In genomic region chr22:28183078-28183870, GRCh38 we compare ENCODE assay signal across 27 cellular contexts.
A peak's percentile ranks its signal among the peaks of the same experiment; 100 is the strongest.
DNase-seq lines count a peak whose midpoint lies in the region; ATAC-seq, FAIRE-seq and TF ChIP-seq lines count a peak whose summit lies in the region.
"Had no signal": no experiment of that assay in that cellular context is flagged by ENCODE, and none has a peak within 500 bp of the region (broad histone marks: within the 10 kb centered on the region; RNA-seq: fewer than 3 reads in every experiment).

No MANE protein-coding gene starts in this region.

- H3K9me3 Mint-ChIP-seq in activated T-helper 17 cell treated with anti-CD3 and anti-CD28 coated beads, Interleukin-2, amount 50 U/mL, for 72 hours: no peaks in the 10 kb centered on the region
- H3K9me3 Mint-ChIP-seq: activated CD4-positive, alpha-beta T cell treated with anti-CD3 and anti-CD28 coated beads, Interleukin-2, amount 10 ng/mL, durations not matched to agents 7 days and 5 days; activated naive CD4-positive, alpha-beta T cell treated with anti-CD3 and anti-CD28 coated beads, Interleukin-2, amount 50 U/mL, for 72 hours; CD4-positive, alpha-beta T cell; nephron had no signal

- no peak overlapping the region for H3K4me2 ChIP-seq in HepG2 (ENCODE audit: low read depth, low read length)
- H3K4me2 ChIP-seq: PC-9 had no signal

- POLR2A ChIA-PET in HepG2 (lab: Yijun Ruan, JAX): no interaction called here

- intact Hi-C loops in HepG2 (cut with micrococcal nuclease; ENCODE audit: unreplicated experiment): no loop called here
- intact Hi-C loops in right lobe of liver (cut with DNase I): no loop called here
- intact Hi-C loops in kidney (cut with DNase I): no loop called here

- TF ChIP-seq EP300 in HepG2 (IDR thresholded peaks at IDR 0.05; ENCODE audit: low read depth in 2 of 2, low read length in 2 of 2) (no peak), HepG2 (CRISPR knock-in tag; IDR thresholded peaks at IDR 0.05; ENCODE audit: borderline replicate concordance) (no peak)

- H3K79me2 ChIP-seq in HepG2 (ENCODE audit: insufficient read depth, low read length): no peaks in the 10 kb centered on the region

- no peak overlapping the region for H3K4me3 Mint-ChIP-seq in activated T-helper 17 cell treated with anti-CD3 and anti-CD28 coated beads, Interleukin-2, amount 50 U/mL, for 72 hours
- H3K4me3 Mint-ChIP-seq: activated CD4-positive, alpha-beta T cell treated with anti-CD3 and anti-CD28 coated beads, Interleukin-2, amount 10 ng/mL, durations not matched to agents 7 days and 5 days; activated CD8-positive, alpha-beta memory T cell treated with anti-CD3 and anti-CD28 coated beads, Interleukin-2, amount 10 ng/mL, durations not matched to agents 7 days and 5 days; CD4-positive, alpha-beta T cell; nephron had no signal

- in situ Hi-C loops in HepG2 (cut with HindIII; ENCODE audit: extremely low pct_ligation_motif_present, low pct_unique_long_range_greater_than_20kb): no loop called here

- DNase-seq in HepG2 (ENCODE audit: low spot score) (no peak), right lobe of liver (no peak), NCI-H446 (lab: John Stamatoyannopoulos, UW) (peak; percentile 58 to 84), kidney (no peak), NCI-H1092 (lab: John Stamatoyannopoulos, UW) (no peak)
- DNase-seq: activated CD4-positive, alpha-beta T cell treated with anti-CD3 and anti-CD28 coated beads, Interleukin-2, amount 10 ng/mL, durations not matched to agents 7 days and 5 days; activated CD8-positive, alpha-beta memory T cell treated with anti-CD3 and anti-CD28 coated beads, Interleukin-2, amount 10 ng/mL, durations not matched to agents 7 days and 5 days; aorta; caudate nucleus; CD4-positive, alpha-beta T cell; DMS53; HCEC 1CT; heart left ventricle; KG1; left colon; NCI-H2081 treated with DMSO at 0.1 percent for 48 hours; PC-9; SIG-M5; T-helper 1 cell; uterus had no signal

- CTCF ChIA-PET in HepG2 (lab: Yijun Ruan, JAX; ENCODE audit: low intra/inter-chr PET ratio, low total read pairs): no interaction called here

- no TSS peak for BruUV-seq in HepG2 (replicated peaks; lab: Mats Ljungman, UMichigan)

- no peak for TF ChIP-seq CTCF in HepG2 (CRISPR knock-in tag; IDR thresholded peaks at IDR 0.05)
- TF ChIP-seq CTCF in right lobe of liver (IDR thresholded peaks at IDR 0.05): no peak
- TF ChIP-seq CTCF in kidney (IDR thresholded peaks at IDR 0.05; ENCODE audit: borderline replicate concordance, extremely low read depth, insufficient read depth): no peak

- no peaks in the 10 kb centered on the region for H3K27me3 ChIP-seq in HepG2 (ENCODE audit: control insufficient read depth in 1 of 2, insufficient read depth in 2 of 2, low read length in 2 of 2)
- H3K27me3 ChIP-seq in right lobe of liver: no peaks in the 10 kb centered on the region
- H3K27me3 ChIP-seq: heart left ventricle, uterus had no signal

- H3K4me1 ChIP-seq in HepG2 (ENCODE audit: insufficient read depth, low read length): no peaks in the 10 kb centered on the region
- H3K4me1 ChIP-seq in right lobe of liver: peaks cover 0 to 9% (median 3%) of the 10 kb centered on the region in 4 donors
- H3K4me1 ChIP-seq in kidney (ENCODE audit: control insufficient read depth in 1 of 2, insufficient read depth in 1 of 2, low read depth in 1 of 2, low read length in 2 of 2): peaks cover 0 to 2% of the 10 kb centered on the region in 2 donors
- H3K4me1 ChIP-seq: uterus had no signal

- H2AFZ ChIP-seq in HepG2 (ENCODE audit: low read length): no peak overlapping the region
- H2AFZ ChIP-seq: PC-9 had no signal

- H3K9ac ChIP-seq in HepG2 (ENCODE audit: insufficient read depth, low read depth, low read length) (no peak overlapping the region), kidney (ENCODE audit: low read length in 2 of 2) (no peak overlapping the region)

- no peaks in the 10 kb centered on the region for H3K36me3 Mint-ChIP-seq in activated T-helper 17 cell treated with anti-CD3 and anti-CD28 coated beads, Interleukin-2, amount 50 U/mL, for 72 hours (ENCODE audit: low read depth)
- H3K36me3 Mint-ChIP-seq: activated CD8-positive, alpha-beta memory T cell treated with anti-CD3 and anti-CD28 coated beads, Interleukin-2, amount 10 ng/mL, durations not matched to agents 7 days and 5 days; activated naive CD4-positive, alpha-beta T cell treated with anti-CD3 and anti-CD28 coated beads, Interleukin-2, amount 50 U/mL, for 72 hours had no signal

- H3K27ac ChIP-seq in HepG2 (ENCODE audit: extremely low read length, insufficient read depth, low read length): no peak overlapping the region
- no peak overlapping the region for H3K27ac ChIP-seq in right lobe of liver
- H3K27ac ChIP-seq in kidney (ENCODE audit: low read depth in 2 of 2, low read length in 2 of 2): no peak overlapping the region
- H3K27ac ChIP-seq: heart left ventricle, PC-9 had no signal

- H3K36me3 ChIP-seq in HepG2 (replicated peaks in 1 of 2; ENCODE audit: control insufficient read depth in 1 of 2, insufficient read depth in 2 of 2, low read length in 2 of 2) (no peaks in the 10 kb centered on the region), right lobe of liver (no peaks in the 10 kb centered on the region), kidney (ENCODE audit: control insufficient read depth in 1 of 2, insufficient read depth in 2 of 2, low read length in 2 of 2) (no peaks in the 10 kb centered on the region)
- H3K36me3 ChIP-seq: heart left ventricle, uterus had no signal

- no peaks in the 10 kb centered on the region for H4K20me1 ChIP-seq in HepG2 (ENCODE audit: insufficient read depth, low read length)

- no peaks in the 10 kb centered on the region for H3K4me1 Mint-ChIP-seq in activated T-helper 17 cell treated with anti-CD3 and anti-CD28 coated beads, Interleukin-2, amount 50 U/mL, for 72 hours
- H3K4me1 Mint-ChIP-seq: activated CD4-positive, alpha-beta T cell treated with anti-CD3 and anti-CD28 coated beads, Interleukin-2, amount 10 ng/mL, durations not matched to agents 7 days and 5 days; activated CD8-positive, alpha-beta memory T cell treated with anti-CD3 and anti-CD28 coated beads, Interleukin-2, amount 10 ng/mL, durations not matched to agents 7 days and 5 days had no signal

- no peak for TF ChIP-seq RAD21 in HepG2 (CRISPR knock-in tag; IDR thresholded peaks at IDR 0.05)

- H3K9me3 ChIP-seq in HepG2 (ENCODE audit: low read length) (no peaks in the 10 kb centered on the region), right lobe of liver (no peaks in the 10 kb centered on the region), kidney (ENCODE audit: control insufficient read depth in 1 of 2, low read length in 2 of 2) (no peaks in the 10 kb centered on the region)
- H3K9me3 ChIP-seq: heart left ventricle, uterus had no signal

- FAIRE-seq in HepG2 (lab: Jason Lieb, UNC) (no peak), kidney (lab: Jason Lieb, UNC) (peak; percentile 80)
- FAIRE-seq: endothelial cell of umbilical vein, TTC549 had no signal

- H3K4me3 ChIP-seq in HepG2 (replicated peaks in 1 of 3; ENCODE audit: insufficient read depth in 1 of 3, low read depth in 2 of 3, low read length in 3 of 3): no peak overlapping the region
- H3K4me3 ChIP-seq in right lobe of liver: no peak overlapping the region
- H3K4me3 ChIP-seq in kidney (ENCODE audit: low read length in 2 of 2): no peak overlapping the region
- H3K4me3 ChIP-seq: heart left ventricle, PC-9, uterus had no signal

- no peak overlapping the region for H3K27ac Mint-ChIP-seq in activated T-helper 17 cell treated with anti-CD3 and anti-CD28 coated beads, Interleukin-2, amount 50 U/mL, for 72 hours
- H3K27ac Mint-ChIP-seq: activated CD4-positive, alpha-beta T cell treated with anti-CD3 and anti-CD28 coated beads, Interleukin-2, amount 10 ng/mL, durations not matched to agents 7 days and 5 days; activated CD8-positive, alpha-beta memory T cell treated with anti-CD3 and anti-CD28 coated beads, Interleukin-2, amount 10 ng/mL, durations not matched to agents 7 days and 5 days; activated naive CD4-positive, alpha-beta T cell treated with anti-CD3 and anti-CD28 coated beads, Interleukin-2, amount 50 U/mL, for 72 hours; CD4-positive, alpha-beta T cell; nephron had no signal

- ATAC-seq in HepG2: no peak
- ATAC-seq in right lobe of liver: no peak
- no peak for ATAC-seq in GM18502 (IDR thresholded peaks at IDR 0.05; ENCODE audit: poor library complexity, unreplicated experiment)
- no peak for ATAC-seq in activated T-helper 17 cell treated with anti-CD3 and anti-CD28 coated beads, Interleukin-2, amount 50 U/mL, for 72 hours (replicated peaks)
- ATAC-seq: activated CD8-positive, alpha-beta memory T cell treated with anti-CD3 and anti-CD28 coated beads, Interleukin-2, amount 10 ng/mL, durations not matched to agents 7 days and 5 days; activated naive CD4-positive, alpha-beta T cell treated with anti-CD3 and anti-CD28 coated beads, Interleukin-2, amount 50 U/mL, for 72 hours; left colon; sciatic nerve had no signal

- WGBS in HepG2 (ENCODE audit: low lambda C conversion rate): 95% methylated on average over 4 of the region's 4 CpGs
- 62% methylated on average over 4 of the region's 4 CpGs for WGBS in right lobe of liver (ENCODE audit: insufficient coverage, low coverage, low lambda C conversion rate, missing lambda C conversion rate)

- peaks cover 19% of the 10 kb centered on the region for H3K27me3 Mint-ChIP-seq in activated T-helper 17 cell treated with anti-CD3 and anti-CD28 coated beads, Interleukin-2, amount 50 U/mL, for 72 hours
- H3K27me3 Mint-ChIP-seq: CD4-positive, alpha-beta T cell had no signal

- TF ChIP-seq POLR2A in HepG2 (IDR thresholded peaks at IDR 0.05; ENCODE audit: insufficient read depth in 1 of 2, low read depth in 2 of 2, low read length in 2 of 2) (no peak), right lobe of liver (IDR thresholded peaks at IDR 0.05) (no peak)

TF ChIP-seq in HepG2, 621 proteins besides CTCF, POLR2A, EP300 and RAD21:
- TF ChIP-seq HNF4G (IDR thresholded peaks at IDR 0.05; ENCODE audit: borderline replicate concordance, low read depth, low read length) (no peak), HNF4G (CRISPR knock-in tag; IDR thresholded peaks at IDR 0.05; ENCODE audit: borderline replicate concordance, low read depth) (no peak), ZNF121 (CRISPR knock-in tag; IDR thresholded peaks at IDR 0.05) (0 out of 2 replicates have a peak, but pooled peaks have one; percentile 29)

Comparison
In these comparisons a context has a peak if more than half of its experiments do, and no peak if none do; other contexts are left out.
1. DNase-seq: peak in NCI-H446 (2 of 2); none in HepG2 (single experiment), right lobe of liver (0 of 3), kidney (single experiment) and NCI-H1092 (single experiment).